ENCODE assay signal across 15 cellular contexts in the genomic region with DNA sequence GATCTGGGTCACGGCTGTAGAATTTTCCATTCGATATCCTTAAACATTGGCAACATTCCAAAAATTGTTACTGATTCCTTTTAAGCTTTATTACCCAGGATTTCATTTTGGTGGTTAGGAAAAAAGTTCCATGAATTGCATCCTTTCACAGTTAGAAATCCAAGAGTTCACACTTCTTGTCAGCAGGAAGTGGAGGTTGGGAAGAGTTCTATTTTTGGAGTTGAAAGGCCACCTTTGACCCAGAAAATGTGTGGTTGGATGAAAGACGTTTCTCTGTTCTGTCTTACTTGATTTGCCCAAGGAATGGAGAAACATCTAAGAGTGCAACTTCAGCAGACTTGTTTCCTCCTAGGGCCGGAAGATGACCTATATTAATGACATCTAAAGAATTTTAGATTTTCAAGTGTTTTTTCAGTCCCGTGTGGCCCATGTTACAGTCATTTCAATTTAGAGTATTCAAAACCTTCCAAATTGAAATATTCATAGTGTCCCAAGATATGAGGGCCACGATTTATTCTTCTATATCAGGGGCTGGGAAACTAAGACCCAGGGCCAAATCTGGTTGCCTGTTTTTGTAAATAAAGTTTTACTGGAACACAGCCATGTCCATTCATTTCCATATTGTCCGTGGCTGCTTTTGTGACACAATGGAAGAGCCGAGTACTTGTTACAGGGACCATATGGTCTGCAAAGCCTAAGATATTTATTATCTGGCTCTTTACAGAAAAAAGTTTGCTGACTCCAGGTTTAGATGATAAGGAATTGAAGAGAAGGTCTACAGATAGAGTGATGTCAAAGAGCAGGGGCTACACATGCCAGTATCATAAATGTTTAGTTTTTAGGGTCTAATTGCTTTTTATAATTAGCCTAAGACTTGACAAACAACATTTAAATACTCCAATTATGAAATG. TPM values are rescaled to one million over a fixed set of nuclear protein-coding genes. Genes with fewer than 3 reads are reported as not detected.
DNase-seq lines count a peak whose midpoint lies in the region; ATAC-seq, FAIRE-seq and TF ChIP-seq lines count a peak whose summit lies in the region.
"Had no signal": no experiment of that assay in that cellular context is flagged by ENCODE, and none has a peak within 500 bp of the region (broad histone marks: within the 10 kb centered on the region; RNA-seq: fewer than 3 reads in every experiment).

No MANE protein-coding gene starts in this region.

- DNase-seq in GM12891 (ENCODE audit: insufficient read length, low spot score) (no peak), SK-MEL-5 (ENCODE audit: low read depth, low spot score) (peak; percentile 99), fibroblast of mammary gland (ENCODE audit: low read depth) (peak; percentile 22), retinal pigment epithelial cell (ENCODE audit: low read depth) (peak; percentile 20), sciatic nerve (ENCODE audit: low spot score) (no peak), NCI-H1694 treated with DMSO at 0.1 percent for 48 hours (lab: John Stamatoyannopoulos, UW) (no peak)
- DNase-seq: COR-L47; effector memory CD8-positive, alpha-beta T cell; head of caudate nucleus; kidney glomerular epithelial cell; right cardiac atrium; T-cell had no signal

- FAIRE-seq in GM12891 (lab: Jason Lieb, UNC): peak; percentile 26

- intact Hi-C loops in sciatic nerve (cut with DNase I): no loop called here

- no peak for ATAC-seq in sciatic nerve
- no peak for ATAC-seq in activated CD4-positive, CD25-positive, alpha-beta regulatory T cell treated with anti-CD3 and anti-CD28 coated beads, Interleukin-2, amount 50 U/mL, for 24 hours
- ATAC-seq in HG02642 (IDR thresholded peaks at IDR 0.05; ENCODE audit: poor library complexity, unreplicated experiment): no peak
- ATAC-seq: effector memory CD8-positive, alpha-beta T cell; T-cell had no signal

- H3K4me3 ChIP-seq in fibroblast of mammary gland (ENCODE audit: control insufficient read depth, low read depth, low read length) (no peak overlapping the region), retinal pigment epithelial cell (ENCODE audit: low read length) (no peak overlapping the region)
- H3K4me3 ChIP-seq: HAP-1 had no signal

- TF ChIP-seq POLR2A in GM12891 (IDR thresholded peaks at IDR 0.05; ENCODE audit: low read depth, low read length): no peak

- in situ Hi-C loops in SK-MEL-5 (cut with HindIII; ENCODE audit: low pct_unique_long_range_greater_than_20kb, low sequenced_read_pairs): no loop called here

- TF ChIP-seq CTCF in fibroblast of mammary gland (conservative IDR thresholded peaks at IDR 0.05; ENCODE audit: control insufficient read depth, insufficient read depth, low read depth, low read length): no peak
- TF ChIP-seq CTCF in retinal pigment epithelial cell (conservative IDR thresholded peaks at IDR 0.05; ENCODE audit: low read depth, low read length): no peak

TF ChIP-seq in GM12891, 5 proteins besides CTCF, POLR2A, EP300 and RAD21:
- TF ChIP-seq SPI1 (IDR thresholded peaks at IDR 0.05; ENCODE audit: low read depth, low read length) (no peak), POU2F2 (IDR thresholded peaks at IDR 0.05; ENCODE audit: low read depth, low read length) (no peak), POLR2AphosphoS5 (IDR thresholded peaks at IDR 0.05; ENCODE audit: low read depth, low read length) (no peak), TAF1 (IDR thresholded peaks at IDR 0.05; ENCODE audit: low read depth, low read length) (no peak), PAX5 (IDR thresholded peaks at IDR 0.05; ENCODE audit: insufficient read depth, low read length, severe bottlenecking) (no peak)

RNA-seq across cellular contexts. Expression of gene CDK5R1, which starts 50.2 kb away (rescaled TPM):
- 20.3 TPM for polyA plus RNA-seq in GM12891 (2012; ENCODE audit: low read depth, missing spikeins)
- total RNA-seq in SK-MEL-5 (2014; rRNA removed; shearing (Covaris generic)): 18.0 and 20.0 TPM in 2 replicates
- polyA plus RNA-seq in SK-MEL-5 (2015; cell fraction: cytosol; rRNA removed): 19.6 and 26.1 TPM in 2 replicates
- polyA plus RNA-seq in SK-MEL-5 (2015; cell fraction: nucleus; rRNA removed): 20.8 and 29.0 TPM in 2 replicates
- 1.3 TPM for total RNA-seq in sciatic nerve

Comparison
In these comparisons a context has a peak if more than half of its experiments do, and no peak if none do; other contexts are left out.
1. DNase-seq: peak in SK-MEL-5 (single experiment), fibroblast of mammary gland (single experiment) and retinal pigment epithelial cell (single experiment); none in GM12891 (single experiment), sciatic nerve (single experiment) and NCI-H1694 treated with DMSO at 0.1 percent for 48 hours (single experiment).